Comparison of ENCODE assay signal across 8 cellular contexts in genomic region chr19:43596842-43597461, GRCh38. TPM values are rescaled to one million over a fixed set of nuclear protein-coding genes. Genes with fewer than 3 reads are reported as not detected.
DNase-seq lines count a peak whose midpoint lies in the region; ATAC-seq and TF ChIP-seq lines count a peak whose summit lies in the region.

No MANE protein-coding gene starts in this region.

- H3K27ac ChIP-seq in tibial nerve = peak overlapping the region; percentile 91 to 98 (median 98)

- no peaks in the 10 kb centered on the region for H3K27me3 Mint-ChIP-seq in activated T-cell treated with anti-CD3 and anti-CD28 coated beads, Interleukin-2, amount 50 U/mL, for 4 hours (ENCODE audit: low read depth)

- TF ChIP-seq POLR2A in tibial nerve (IDR thresholded peaks at IDR 0.05) = no peak

- H3K27me3 ChIP-seq in adipocyte (replicated peaks; ENCODE audit: control insufficient read depth, insufficient read depth, low read length) (no peaks in the 10 kb centered on the region), tibial nerve (no peaks in the 10 kb centered on the region)

- no peak for ATAC-seq in activated T-cell treated with anti-CD3 and anti-CD28 coated beads, Interleukin-2, amount 50 U/mL, for 4 hours
- no peak for ATAC-seq in GM19397 (IDR thresholded peaks at IDR 0.05; ENCODE audit: unreplicated experiment)

- H3K36me3 ChIP-seq in adipocyte (ENCODE audit: control insufficient read depth, insufficient read depth, low read length, severe bottlenecking) (peaks cover 37% of the 10 kb centered on the region), tibial nerve (peaks cover 0 to 58% (median 6%) of the 10 kb centered on the region in 3 donors)

- peak overlapping the region; percentile 90 for H3K4me3 ChIP-seq in adipocyte (ENCODE audit: low read length)
- H3K4me3 ChIP-seq in tibial nerve = peak overlapping the region; percentile 58 to 76 (median 72)

- H3K4me1 ChIP-seq in adipocyte (ENCODE audit: control insufficient read depth, insufficient read depth, low read length) (peaks cover 28% of the 10 kb centered on the region), tibial nerve (peaks cover 0 to 57% (median 30%) of the 10 kb centered on the region in 4 donors)

- H3K9me3 Mint-ChIP-seq in activated T-cell treated with anti-CD3 and anti-CD28 coated beads, Interleukin-2, amount 50 U/mL, for 4 hours = no peaks in the 10 kb centered on the region

- H3K4me1 Mint-ChIP-seq in activated T-cell treated with anti-CD3 and anti-CD28 coated beads, Interleukin-2, amount 50 U/mL, for 4 hours (ENCODE audit: low read depth) = peaks cover 34% of the 10 kb centered on the region

- peaks cover 15% of the 10 kb centered on the region for H3K36me3 Mint-ChIP-seq in activated T-cell treated with anti-CD3 and anti-CD28 coated beads, Interleukin-2, amount 50 U/mL, for 4 hours (ENCODE audit: insufficient read depth)

- TF ChIP-seq EP300 in tibial nerve (IDR thresholded peaks at IDR 0.05) = no peak

- WGBS in tibial nerve, 2 donors = 19 to 20% methylated on average over 7 of the region's 7 CpGs

- no peak for TF ChIP-seq CTCF in tibial nerve (IDR thresholded peaks at IDR 0.05)

- no peak for DNase-seq in activated T-cell treated with anti-CD3 and anti-CD28 coated beads, Interleukin-2, amount 50 U/mL, for 4 hours
- DNase-seq in activated T-cell treated with anti-CD3 and anti-CD28 coated beads for 4 hours (no peak), adipocyte (ENCODE audit: low read depth) (peak; percentile 14), left kidney (ENCODE audit: low read depth, low spot score) (peak; percentile 28), tibial nerve (ENCODE audit: low spot score in 2 of 2) (no peak), NCI-H1694 (lab: John Stamatoyannopoulos, UW) (no peak), inferior parietal cortex (ENCODE audit: extremely low spot score) (no peak)

- H3K9ac ChIP-seq in adipocyte (ENCODE audit: low read length) = peak overlapping the region; percentile 95

- H3K9me3 ChIP-seq in adipocyte (ENCODE audit: control insufficient read depth, low read length) = no peaks in the 10 kb centered on the region
- no peaks in the 10 kb centered on the region for H3K9me3 ChIP-seq in tibial nerve

- H3K4me3 Mint-ChIP-seq in activated T-cell treated with anti-CD3 and anti-CD28 coated beads, Interleukin-2, amount 50 U/mL, for 4 hours = peak overlapping the region; percentile 99

RNA-seq across cellular contexts. Expression of gene ZNF576, which starts 0.6 kb away (rescaled TPM):
- 10 to 100 TPM; 16.6 to 22.3 (median 18.5) TPM for total RNA-seq in activated T-cell treated with anti-CD3 and anti-CD28 coated beads, Interleukin-2, amount 50 U/mL, for 4 hours
- total RNA-seq in tibial nerve = 10 to 100 TPM in 3 of 4 donors, 1 to 10 TPM in 1; 9.9 to 18.8 (median 15.2) TPM

RNA-seq across cellular contexts. Expression of gene IRGQ, which starts 1.0 kb away (rescaled TPM):
- 10 to 100 TPM; 31.7 to 38.2 (median 33.5) TPM for total RNA-seq in activated T-cell treated with anti-CD3 and anti-CD28 coated beads, Interleukin-2, amount 50 U/mL, for 4 hours
- total RNA-seq in tibial nerve = 10 to 100 TPM; 21.6 to 26.1 (median 23.6) TPM

RNA-seq across cellular contexts. Expression of gene SRRM5, which starts 14.9 kb away (rescaled TPM):
- under 1 TPM; 0.25 to 0.87 (median 0.30) TPM for total RNA-seq in activated T-cell treated with anti-CD3 and anti-CD28 coated beads, Interleukin-2, amount 50 U/mL, for 4 hours
- under 1 TPM; 0.20 to 0.84 (median 0.52) TPM for total RNA-seq in tibial nerve

RNA-seq across cellular contexts. Expression of gene PINLYP, which starts 21.4 kb away (rescaled TPM):
- total RNA-seq in activated T-cell treated with anti-CD3 and anti-CD28 coated beads, Interleukin-2, amount 50 U/mL, for 4 hours = 1 to 10 TPM; 1.3 to 2.5 (median 2.2) TPM
- 10 to 100 TPM in 3 of 4 donors, 1 to 10 TPM in 1; 7.5 to 45.7 (median 21.6) TPM for total RNA-seq in tibial nerve

RNA-seq across cellular contexts. Expression of gene XRCC1, which starts 21.6 kb away (rescaled TPM):
- 10 to 100 TPM; 21.0 to 24.2 (median 23.1) TPM for total RNA-seq in activated T-cell treated with anti-CD3 and anti-CD28 coated beads, Interleukin-2, amount 50 U/mL, for 4 hours
- total RNA-seq in tibial nerve = 10 to 100 TPM; 18.6 to 30.6 (median 25.7) TPM

Comparison
In these comparisons a context has a peak if more than half of its experiments do, and no peak if none do; other contexts are left out.
1. DNase-seq: peak in adipocyte (single experiment) and left kidney (single experiment); none in activated T-cell treated with anti-CD3 and anti-CD28 coated beads, Interleukin-2, amount 50 U/mL, for 4 hours (single experiment), activated T-cell treated with anti-CD3 and anti-CD28 coated beads for 4 hours (single experiment), tibial nerve (0 of 2), NCI-H1694 (single experiment) and inferior parietal cortex (single experiment).